In the genomic region with DNA sequence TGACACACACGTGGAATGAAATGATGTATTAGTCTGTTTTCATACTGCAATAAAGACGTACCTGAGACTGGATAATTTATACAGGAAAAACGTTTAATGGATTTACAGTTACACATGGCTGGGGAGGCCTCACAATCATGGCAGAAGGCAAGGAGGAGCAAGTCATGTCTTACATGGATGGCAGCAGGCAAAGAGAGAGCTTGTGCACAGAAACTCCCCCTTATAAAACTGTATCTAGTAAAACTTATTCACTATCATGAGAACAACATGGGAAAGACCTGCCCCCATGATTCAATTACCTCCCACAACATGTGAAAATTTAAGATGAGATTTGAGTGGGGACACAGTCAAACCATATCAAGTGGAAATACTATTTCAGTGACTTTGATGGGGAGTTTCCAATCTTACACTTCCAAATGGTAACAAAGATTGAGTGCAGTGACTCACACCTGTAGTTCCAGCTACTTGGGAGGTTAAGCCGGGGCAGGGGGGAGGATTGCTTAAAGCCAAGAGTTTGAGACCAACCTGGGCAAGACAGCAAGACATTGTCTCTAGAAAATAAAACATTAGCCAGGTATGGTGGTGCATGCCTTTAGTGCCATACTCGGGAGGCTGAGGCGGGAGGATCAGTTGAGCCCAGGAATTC, we compare ENCODE assay signal across 1 cellular context.
TF ChIP-seq lines count a peak whose summit lies in the region.

No MANE protein-coding gene starts in this region.

TF ChIP-seq in K562, 482 proteins besides CTCF, POLR2A, EP300 and RAD21:
- TF ChIP-seq E2F3 (CRISPR knock-in tag; IDR thresholded peaks at IDR 0.05) = no peak
- no peak for TF ChIP-seq TCF7L2 (IDR thresholded peaks at IDR 0.05; ENCODE audit: low read depth, low read length)
- peak; percentile 93 for TF ChIP-seq ZNF431 (CRISPR knock-in tag; IDR thresholded peaks at IDR 0.05)
- no peak for TF ChIP-seq ZNF12 (CRISPR knock-in tag; IDR thresholded peaks at IDR 0.05)
- no peak for TF ChIP-seq TAF15 (IDR thresholded peaks at IDR 0.05; ENCODE audit: low read depth, low read length)
TF ChIP-seq in K562: peak in this region for 1.
